ENCODE assay signal across 15 cellular contexts in the genomic region with DNA sequence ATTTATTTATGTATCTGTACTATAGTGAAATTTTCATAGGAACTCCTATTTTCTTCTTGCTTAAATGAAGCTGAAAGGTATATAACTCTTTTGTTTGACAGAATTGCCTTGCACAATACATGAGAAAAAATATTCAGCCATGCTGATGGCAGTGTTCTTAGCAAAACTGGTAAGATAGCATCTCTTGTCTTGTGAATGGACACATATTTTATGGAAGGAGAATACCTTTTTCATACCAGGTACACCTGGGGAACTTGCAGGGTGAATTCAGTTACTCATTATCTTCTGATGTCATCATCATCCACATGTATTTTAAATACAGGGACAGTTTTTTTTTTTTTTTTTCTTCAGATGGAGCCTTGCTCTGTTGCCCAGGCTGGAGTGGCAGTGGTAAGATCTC. TPM values are rescaled to one million over a fixed set of nuclear protein-coding genes. Genes with fewer than 3 reads are reported as not detected.
DNase-seq lines count a peak whose midpoint lies in the region; TF ChIP-seq lines count a peak whose summit lies in the region.
"Had no signal": no experiment of that assay in that cellular context is flagged by ENCODE, and none has a peak within 500 bp of the region (broad histone marks: within the 10 kb centered on the region; RNA-seq: fewer than 3 reads in every experiment).

No MANE protein-coding gene starts in this region.

- TF ChIP-seq CTCF in esophagus squamous epithelium (IDR thresholded peaks at IDR 0.05) (no peak), sigmoid colon (IDR thresholded peaks at IDR 0.05) (no peak), nephron progenitor cell (IDR thresholded peaks at IDR 0.05) (no peak), HFFc6 (IDR thresholded peaks at IDR 0.05) (no peak)

- DNase-seq in NCI-H748 (lab: John Stamatoyannopoulos, UW; ENCODE audit: unreplicated experiment), result peak; percentile 31
- DNase-seq in NCI-H748 treated with DMSO at 0.1 percent for 48 hours (lab: John Stamatoyannopoulos, UW), result no peak
- no peak for DNase-seq in esophagus squamous epithelium (lab: John Stamatoyannopoulos, UW)
- DNase-seq in sigmoid colon, result no peak
- no peak for DNase-seq in nephron progenitor cell
- DNase-seq in HFFc6, result no peak
- DNase-seq in stimulated activated CD4-positive, alpha-beta T cell treated with anti-CD3 and anti-CD28 coated beads, Interleukin-12 subunit alpha, Interleukin-12 subunit beta, amount 100 ng/mL, for 4 hours, result no peak
- DNase-seq: AML-193, Caco-2, HCEC 1CT had no signal

- no peaks in the 10 kb centered on the region for H3K9me3 Mint-ChIP-seq in nephron progenitor cell
- H3K9me3 Mint-ChIP-seq in HFFc6, result no peaks in the 10 kb centered on the region
- H3K9me3 Mint-ChIP-seq: CD8-positive, alpha-beta memory T cell had no signal

- H3K27ac ChIP-seq in esophagus squamous epithelium, result peak overlapping the region; percentile 5 to 65 (median 44)
- H3K27ac ChIP-seq in sigmoid colon, result peak overlapping the region in 3 of 4 donors; percentile 66 to 98 (median 67)
- H3K27ac ChIP-seq: 22Rv1, BLaER1 had no signal

- H3K4me3 Mint-ChIP-seq in nephron progenitor cell, result no peak overlapping the region
- H3K4me3 Mint-ChIP-seq in HFFc6, result no peak overlapping the region
- H3K4me3 Mint-ChIP-seq: CD8-positive, alpha-beta memory T cell had no signal

- no peak for TF ChIP-seq POLR2A in esophagus squamous epithelium (IDR thresholded peaks at IDR 0.05)
- TF ChIP-seq POLR2A in sigmoid colon (IDR thresholded peaks at IDR 0.05), result no peak

- H3K36me3 ChIP-seq in esophagus squamous epithelium, result no peaks in the 10 kb centered on the region
- no peaks in the 10 kb centered on the region for H3K36me3 ChIP-seq in sigmoid colon
- H3K36me3 ChIP-seq: BLaER1 had no signal

- no peak for TF ChIP-seq EP300 in sigmoid colon (IDR thresholded peaks at IDR 0.05)

- H3K4me1 Mint-ChIP-seq in nephron progenitor cell (no peaks in the 10 kb centered on the region), HFFc6 (ENCODE audit: low read depth) (peaks cover 11% of the 10 kb centered on the region)

- H3K9me3 ChIP-seq in esophagus squamous epithelium (no peaks in the 10 kb centered on the region), sigmoid colon (no peaks in the 10 kb centered on the region)
- H3K9me3 ChIP-seq: BLaER1, Caco-2 had no signal

- H3K27me3 Mint-ChIP-seq in nephron progenitor cell (ENCODE audit: low read depth, poor library complexity) (no peaks in the 10 kb centered on the region), HFFc6 (ENCODE audit: insufficient read depth) (peaks cover 3% of the 10 kb centered on the region; the same call in 1 of the 2 replicates)

- peaks cover 0 to 14% (median 5%) of the 10 kb centered on the region in 3 donors for H3K4me1 ChIP-seq in esophagus squamous epithelium
- peaks cover 0 to 74% (median 67%) of the 10 kb centered on the region in 4 donors for H3K4me1 ChIP-seq in sigmoid colon
- H3K4me1 ChIP-seq: Caco-2 had no signal

- H3K36me3 Mint-ChIP-seq in nephron progenitor cell (ENCODE audit: low read depth) (no peaks in the 10 kb centered on the region), HFFc6 (ENCODE audit: low read depth) (no peaks in the 10 kb centered on the region; the same call in 1 of the 2 replicates)
- H3K36me3 Mint-ChIP-seq: CD8-positive, alpha-beta memory T cell had no signal

- H3K27ac Mint-ChIP-seq in nephron progenitor cell (no peak overlapping the region), HFFc6 (no peak overlapping the region)
- H3K27ac Mint-ChIP-seq: CD8-positive, alpha-beta memory T cell had no signal

- H3K4me3 ChIP-seq in esophagus squamous epithelium, result no peak overlapping the region
- H3K4me3 ChIP-seq in sigmoid colon, result no peak overlapping the region
- H3K4me3 ChIP-seq: BLaER1 had no signal

- intact Hi-C loops in esophagus squamous epithelium (cut with DNase I), result no loop called here
- intact Hi-C loops in sigmoid colon (cut with DNase I), result no loop called here

- H3K27me3 ChIP-seq in esophagus squamous epithelium, result no peaks in the 10 kb centered on the region
- no peaks in the 10 kb centered on the region for H3K27me3 ChIP-seq in sigmoid colon
- H3K27me3 ChIP-seq: BLaER1 had no signal

RNA-seq across cellular contexts. Expression of a gene that starts 49.4 kb away (rescaled TPM):
- total RNA-seq in esophagus squamous epithelium (10 to 100 TPM in 2 of 4 donors, 1 to 10 TPM in 2; 1.9 to 58.4 (median 11.3) TPM), sigmoid colon (100 to 1,000 TPM in 3 of 4 donors, 10 to 100 TPM in 1; 89.9 to 167 (median 137) TPM)
- polyA plus RNA-seq in sigmoid colon, result 1 to 10 TPM; 2.5 to 5.3 (median 4.2) TPM
- 10 to 100 TPM in 4 of 6 experiments, 1 to 10 TPM in 2; 4.0 to 16.6 (median 13.9) TPM for total RNA-seq in HFFc6 (2021; fragmentation: NEBNext Ultra II Directional; extraction: Animal tissue kit (Norgen Biotek cat#: 25700))
- total RNA-seq: Caco-2; CD8-positive, alpha-beta memory T cell; H4; HepG2 had no signal
- polyA plus RNA-seq: HepG2 had no signal
